Comparison of ENCODE assay signal across 9 cellular contexts in genomic region chr4:304987-305680, GRCh38. TPM values are rescaled to one million over a fixed set of nuclear protein-coding genes. Genes with fewer than 3 reads are reported as not detected.
DNase-seq lines count a peak whose midpoint lies in the region; ATAC-seq and TF ChIP-seq lines count a peak whose summit lies in the region.
"Had no signal": no experiment of that assay in that cellular context is flagged by ENCODE, and none has a peak within 500 bp of the region (broad histone marks: within the 10 kb centered on the region; RNA-seq: fewer than 3 reads in every experiment).

TSS of gene ZNF732 (minus strand) at chr4:305474. CDS start at chr4:305310, 164 bp downstream.

- H3K36me3 Mint-ChIP-seq in endothelial cell (ENCODE audit: low read depth, unreplicated experiment), result peaks cover 10% of the 10 kb centered on the region
- peaks cover 36 to 45% of the 10 kb centered on the region in 2 donors for H3K36me3 Mint-ChIP-seq in activated naive CD4-positive, alpha-beta T cell treated with anti-CD3 and anti-CD28 coated beads, Interleukin-2, amount 50 U/mL, for 72 hours

- H3K18ac ChIP-seq in mesenchymal stem cell (ENCODE audit: low read depth in 1 of 2, low read length in 2 of 2), result peak within 1 kb of the TSS in 1 of 2 experiments; percentile 18

- no peak within 1 kb of the TSS for H4K91ac ChIP-seq in mesenchymal stem cell (ENCODE audit: low read length)

- H3K23ac ChIP-seq in mesenchymal stem cell (ENCODE audit: low read length in 2 of 2), result no peak within 1 kb of the TSS

- no peaks in the 10 kb centered on the region for H3K9me3 Mint-ChIP-seq in endothelial cell (ENCODE audit: unreplicated experiment)
- peaks cover 19 to 41% of the 10 kb centered on the region in 2 donors for H3K9me3 Mint-ChIP-seq in activated naive CD4-positive, alpha-beta T cell treated with anti-CD3 and anti-CD28 coated beads, Interleukin-2, amount 50 U/mL, for 72 hours

- WGBS in mesenchymal stem cell, result 1% methylated on average over 52 of the region's 53 CpGs

- peaks cover 6% of the 10 kb centered on the region for H3K27me3 Mint-ChIP-seq in endothelial cell (ENCODE audit: unreplicated experiment)

- H2AK5ac ChIP-seq in mesenchymal stem cell (ENCODE audit: low read length, severe bottlenecking), result no peak within 1 kb of the TSS

- no peak within 1 kb of the TSS for H3K4ac ChIP-seq in mesenchymal stem cell (ENCODE audit: low read depth in 1 of 2, low read length in 2 of 2)

- no peak within 1 kb of the TSS for H2BK12ac ChIP-seq in mesenchymal stem cell (ENCODE audit: low read length in 2 of 2)

- no peak within 1 kb of the TSS for H2BK120ac ChIP-seq in mesenchymal stem cell (ENCODE audit: low read depth, low read length)

- peak within 1 kb of the TSS; percentile 71 for H3K4me2 ChIP-seq in mesenchymal stem cell (ENCODE audit: low read length, poor library complexity, severe bottlenecking)

- peak within 1 kb of the TSS; percentile 72 for H2AFZ ChIP-seq in mesenchymal stem cell (ENCODE audit: low read depth, low read length)

- TF ChIP-seq CTCF in endothelial cell (IDR thresholded peaks at IDR 0.05; ENCODE audit: unreplicated experiment) (no peak), upper lobe of right lung (IDR thresholded peaks at IDR 0.05) (no peak)

- peaks cover 9% of the 10 kb centered on the region for H3K4me1 Mint-ChIP-seq in endothelial cell (ENCODE audit: unreplicated experiment)

- peak within 1 kb of the TSS; percentile 35 for H4K8ac ChIP-seq in mesenchymal stem cell (ENCODE audit: low read length)

- intact Hi-C loops in upper lobe of right lung (cut with DNase I), result no loop called here

- H3K27me3 ChIP-seq in mesenchymal stem cell (ENCODE audit: control insufficient read depth in 1 of 2, insufficient read depth in 1 of 2, low read length in 2 of 2) (peaks cover 0 to 5% of the 10 kb centered on the region in 2 experiments), upper lobe of right lung (peaks cover 18% of the 10 kb centered on the region)

- H3K79me1 ChIP-seq in mesenchymal stem cell (replicated peaks; ENCODE audit: low read length, poor library complexity, severe bottlenecking), result peaks cover 8% of the 10 kb centered on the region

- no peak within 1 kb of the TSS for H3K14ac ChIP-seq in mesenchymal stem cell (ENCODE audit: low read length in 2 of 2)

- peak within 1 kb of the TSS; percentile 36 for H3K27ac Mint-ChIP-seq in endothelial cell (ENCODE audit: unreplicated experiment)
- no peak within 1 kb of the TSS for H3K27ac Mint-ChIP-seq in activated naive CD4-positive, alpha-beta T cell treated with anti-CD3 and anti-CD28 coated beads, Interleukin-2, amount 50 U/mL, for 72 hours

- DNase-seq in NCI-H82 (lab: John Stamatoyannopoulos, UW), result peak; percentile 42
- DNase-seq in NCI-H82 treated with DMSO at 0.1 percent for 48 hours (lab: John Stamatoyannopoulos, UW; ENCODE audit: unreplicated experiment), result no peak
- peak; percentile 81 for DNase-seq in endothelial cell (ENCODE audit: low spot score)
- DNase-seq in mesenchymal stem cell, result peak; percentile 85
- no peak for DNase-seq in upper lobe of right lung
- DNase-seq in activated naive CD4-positive, alpha-beta T cell treated with anti-CD3 and anti-CD28 coated beads, Interleukin-2, amount 50 U/mL, for 72 hours (ENCODE audit: low spot score in 2 of 2), result no peak

- H3K4me1 ChIP-seq in mesenchymal stem cell (ENCODE audit: control insufficient read depth, insufficient read depth, low read depth, low read length) (peaks cover 5% of the 10 kb centered on the region), upper lobe of right lung (no peaks in the 10 kb centered on the region)

- no peak within 1 kb of the TSS for H2BK15ac ChIP-seq in mesenchymal stem cell (ENCODE audit: low read depth, poor library complexity, severe bottlenecking)

- ATAC-seq in upper lobe of right lung, result peak; percentile 52
- ATAC-seq in activated naive CD4-positive, alpha-beta T cell treated with anti-CD3 and anti-CD28 coated beads, Interleukin-2, amount 50 U/mL, for 72 hours, result no peak
- no peak for ATAC-seq in HG03571 (IDR thresholded peaks at IDR 0.05; ENCODE audit: unreplicated experiment)
- no peak for ATAC-seq in GM18520 (IDR thresholded peaks at IDR 0.05; ENCODE audit: unreplicated experiment)

- peak within 1 kb of the TSS; percentile 90 for H3K4me3 Mint-ChIP-seq in endothelial cell (ENCODE audit: unreplicated experiment)

- H3K36me3 ChIP-seq in mesenchymal stem cell (ENCODE audit: control insufficient read depth in 1 of 2, insufficient read depth in 2 of 2, low read depth in 1 of 2, low read length in 2 of 2) (no peaks in the 10 kb centered on the region), upper lobe of right lung (no peaks in the 10 kb centered on the region)

- H3K4me3 ChIP-seq in mesenchymal stem cell (ENCODE audit: insufficient read depth in 1 of 2, low read depth in 1 of 2, low read length in 2 of 2) (peak within 1 kb of the TSS; percentile 44 to 68), upper lobe of right lung (peak within 1 kb of the TSS; percentile 31)

- no peak within 1 kb of the TSS for H3K9ac ChIP-seq in mesenchymal stem cell (ENCODE audit: low read length)

- no peak within 1 kb of the TSS for H2BK5ac ChIP-seq in mesenchymal stem cell (ENCODE audit: low read depth, low read length, poor library complexity, severe bottlenecking)

- H3K9me3 ChIP-seq in mesenchymal stem cell (ENCODE audit: control insufficient read depth, low read length), result peaks cover 73% of the 10 kb centered on the region
- H3K9me3 ChIP-seq in upper lobe of right lung, result no peaks in the 10 kb centered on the region

- no peak within 1 kb of the TSS for H3K27ac ChIP-seq in mesenchymal stem cell (ENCODE audit: low read length, poor library complexity, severe bottlenecking)
- H3K27ac ChIP-seq in upper lobe of right lung, result no peak within 1 kb of the TSS
- H3K27ac ChIP-seq: 22Rv1 had no signal

RNA-seq across cellular contexts. Expression of gene ZNF732, which starts in this region (rescaled TPM):
- 2.4 TPM for total RNA-seq in endothelial cell (ENCODE audit: unreplicated experiment)
- 0.25 TPM for polyA plus RNA-seq in mesenchymal stem cell (2013, experiment 1 of 2)
- polyA plus RNA-seq in mesenchymal stem cell (2013, experiment 2 of 2), result 0.26 TPM
- total RNA-seq in upper lobe of right lung, result 0.23 TPM
- not detected for total RNA-seq in activated naive CD4-positive, alpha-beta T cell treated with anti-CD3 and anti-CD28 coated beads, Interleukin-2, amount 50 U/mL, for 72 hours

Comparison
In these comparisons a context has a peak if more than half of its experiments do, and no peak if none do; other contexts are left out.
1. DNase-seq: peak in NCI-H82 (single experiment), endothelial cell (single experiment) and mesenchymal stem cell (single experiment); none in NCI-H82 treated with DMSO at 0.1 percent for 48 hours (single experiment), upper lobe of right lung (single experiment) and activated naive CD4-positive, alpha-beta T cell treated with anti-CD3 and anti-CD28 coated beads, Interleukin-2, amount 50 U/mL, for 72 hours (0 of 2).
2. Peak in ATAC-seq and H3K4me3 ChIP-seq in upper lobe of right lung; RNA of the gene not detected or under 1 TPM.